1 cellular context compared by ENCODE assay signal in the genomic region with DNA sequence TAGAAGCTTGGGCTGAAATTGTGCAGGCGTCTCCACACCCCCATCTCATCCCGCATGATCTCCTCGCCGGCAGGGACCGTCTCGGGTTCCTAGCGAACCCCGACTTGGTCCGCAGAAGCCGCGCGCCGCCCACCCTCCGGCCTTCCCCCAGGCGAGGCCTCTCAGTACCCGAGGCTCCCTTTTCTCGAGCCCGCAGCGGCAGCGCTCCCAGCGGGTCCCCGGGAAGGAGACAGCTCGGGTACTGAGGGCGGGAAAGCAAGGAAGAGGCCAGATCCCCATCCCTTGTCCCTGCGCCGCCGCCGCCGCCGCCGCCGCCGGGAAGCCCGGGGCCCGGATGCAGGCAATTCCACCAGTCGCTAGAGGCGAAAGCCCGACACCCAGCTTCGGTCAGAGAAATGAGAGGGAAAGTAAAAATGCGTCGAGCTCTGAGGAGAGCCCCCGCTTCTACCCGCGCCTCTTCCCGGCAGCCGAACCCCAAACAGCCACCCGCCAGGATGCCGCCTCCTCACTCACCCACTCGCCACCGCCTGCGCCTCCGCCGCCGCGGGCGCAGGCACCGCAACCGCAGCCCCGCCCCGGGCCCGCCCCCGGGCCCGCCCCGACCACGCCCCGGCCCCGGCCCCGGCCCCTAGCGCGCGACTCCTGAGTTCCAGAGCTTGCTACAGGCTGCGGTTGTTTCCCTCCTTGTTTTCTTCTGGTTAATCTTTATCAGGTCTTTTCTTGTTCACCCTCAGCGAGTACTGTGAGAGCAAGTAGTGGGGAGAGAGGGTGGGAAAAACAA.
TF ChIP-seq lines count a peak whose summit lies in the region.

A gene with protein sequence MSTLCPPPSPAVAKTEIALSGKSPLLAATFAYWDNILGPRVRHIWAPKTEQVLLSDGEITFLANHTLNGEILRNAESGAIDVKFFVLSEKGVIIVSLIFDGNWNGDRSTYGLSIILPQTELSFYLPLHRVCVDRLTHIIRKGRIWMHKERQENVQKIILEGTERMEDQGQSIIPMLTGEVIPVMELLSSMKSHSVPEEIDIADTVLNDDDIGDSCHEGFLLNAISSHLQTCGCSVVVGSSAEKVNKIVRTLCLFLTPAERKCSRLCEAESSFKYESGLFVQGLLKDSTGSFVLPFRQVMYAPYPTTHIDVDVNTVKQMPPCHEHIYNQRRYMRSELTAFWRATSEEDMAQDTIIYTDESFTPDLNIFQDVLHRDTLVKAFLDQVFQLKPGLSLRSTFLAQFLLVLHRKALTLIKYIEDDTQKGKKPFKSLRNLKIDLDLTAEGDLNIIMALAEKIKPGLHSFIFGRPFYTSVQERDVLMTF (minus strand): TSS at position 564 of the 781 bp plus-strand sequence. CDS start 6,361 bp downstream, outside the sequence.

TF ChIP-seq in HepG2, 621 proteins besides CTCF, POLR2A, EP300 and RAD21 (continued from another document and continues in another):
- TF ChIP-seq, protein P1, sequence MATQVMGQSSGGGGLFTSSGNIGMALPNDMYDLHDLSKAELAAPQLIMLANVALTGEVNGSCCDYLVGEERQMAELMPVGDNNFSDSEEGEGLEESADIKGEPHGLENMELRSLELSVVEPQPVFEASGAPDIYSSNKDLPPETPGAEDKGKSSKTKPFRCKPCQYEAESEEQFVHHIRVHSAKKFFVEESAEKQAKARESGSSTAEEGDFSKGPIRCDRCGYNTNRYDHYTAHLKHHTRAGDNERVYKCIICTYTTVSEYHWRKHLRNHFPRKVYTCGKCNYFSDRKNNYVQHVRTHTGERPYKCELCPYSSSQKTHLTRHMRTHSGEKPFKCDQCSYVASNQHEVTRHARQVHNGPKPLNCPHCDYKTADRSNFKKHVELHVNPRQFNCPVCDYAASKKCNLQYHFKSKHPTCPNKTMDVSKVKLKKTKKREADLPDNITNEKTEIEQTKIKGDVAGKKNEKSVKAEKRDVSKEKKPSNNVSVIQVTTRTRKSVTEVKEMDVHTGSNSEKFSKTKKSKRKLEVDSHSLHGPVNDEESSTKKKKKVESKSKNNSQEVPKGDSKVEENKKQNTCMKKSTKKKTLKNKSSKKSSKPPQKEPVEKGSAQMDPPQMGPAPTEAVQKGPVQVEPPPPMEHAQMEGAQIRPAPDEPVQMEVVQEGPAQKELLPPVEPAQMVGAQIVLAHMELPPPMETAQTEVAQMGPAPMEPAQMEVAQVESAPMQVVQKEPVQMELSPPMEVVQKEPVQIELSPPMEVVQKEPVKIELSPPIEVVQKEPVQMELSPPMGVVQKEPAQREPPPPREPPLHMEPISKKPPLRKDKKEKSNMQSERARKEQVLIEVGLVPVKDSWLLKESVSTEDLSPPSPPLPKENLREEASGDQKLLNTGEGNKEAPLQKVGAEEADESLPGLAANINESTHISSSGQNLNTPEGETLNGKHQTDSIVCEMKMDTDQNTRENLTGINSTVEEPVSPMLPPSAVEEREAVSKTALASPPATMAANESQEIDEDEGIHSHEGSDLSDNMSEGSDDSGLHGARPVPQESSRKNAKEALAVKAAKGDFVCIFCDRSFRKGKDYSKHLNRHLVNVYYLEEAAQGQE (IDR thresholded peaks at IDR 0.05; ENCODE audit: borderline replicate concordance in 1 of 2, low read depth in 1 of 2, low read length in 2 of 2) = peak in 1 of 2 experiments; percentile 16; a peak in 1 of 4 replicates
- no peak; the same call in 1 of the 2 replicates for TF ChIP-seq TAF1 (CRISPR knock-in tag; IDR thresholded peaks at IDR 0.05)
- TF ChIP-seq FOXK2 (IDR thresholded peaks at IDR 0.05) = 0 out of 2 replicates have a peak, but pooled peaks have one; percentile 46
- TF ChIP-seq, protein P2, sequence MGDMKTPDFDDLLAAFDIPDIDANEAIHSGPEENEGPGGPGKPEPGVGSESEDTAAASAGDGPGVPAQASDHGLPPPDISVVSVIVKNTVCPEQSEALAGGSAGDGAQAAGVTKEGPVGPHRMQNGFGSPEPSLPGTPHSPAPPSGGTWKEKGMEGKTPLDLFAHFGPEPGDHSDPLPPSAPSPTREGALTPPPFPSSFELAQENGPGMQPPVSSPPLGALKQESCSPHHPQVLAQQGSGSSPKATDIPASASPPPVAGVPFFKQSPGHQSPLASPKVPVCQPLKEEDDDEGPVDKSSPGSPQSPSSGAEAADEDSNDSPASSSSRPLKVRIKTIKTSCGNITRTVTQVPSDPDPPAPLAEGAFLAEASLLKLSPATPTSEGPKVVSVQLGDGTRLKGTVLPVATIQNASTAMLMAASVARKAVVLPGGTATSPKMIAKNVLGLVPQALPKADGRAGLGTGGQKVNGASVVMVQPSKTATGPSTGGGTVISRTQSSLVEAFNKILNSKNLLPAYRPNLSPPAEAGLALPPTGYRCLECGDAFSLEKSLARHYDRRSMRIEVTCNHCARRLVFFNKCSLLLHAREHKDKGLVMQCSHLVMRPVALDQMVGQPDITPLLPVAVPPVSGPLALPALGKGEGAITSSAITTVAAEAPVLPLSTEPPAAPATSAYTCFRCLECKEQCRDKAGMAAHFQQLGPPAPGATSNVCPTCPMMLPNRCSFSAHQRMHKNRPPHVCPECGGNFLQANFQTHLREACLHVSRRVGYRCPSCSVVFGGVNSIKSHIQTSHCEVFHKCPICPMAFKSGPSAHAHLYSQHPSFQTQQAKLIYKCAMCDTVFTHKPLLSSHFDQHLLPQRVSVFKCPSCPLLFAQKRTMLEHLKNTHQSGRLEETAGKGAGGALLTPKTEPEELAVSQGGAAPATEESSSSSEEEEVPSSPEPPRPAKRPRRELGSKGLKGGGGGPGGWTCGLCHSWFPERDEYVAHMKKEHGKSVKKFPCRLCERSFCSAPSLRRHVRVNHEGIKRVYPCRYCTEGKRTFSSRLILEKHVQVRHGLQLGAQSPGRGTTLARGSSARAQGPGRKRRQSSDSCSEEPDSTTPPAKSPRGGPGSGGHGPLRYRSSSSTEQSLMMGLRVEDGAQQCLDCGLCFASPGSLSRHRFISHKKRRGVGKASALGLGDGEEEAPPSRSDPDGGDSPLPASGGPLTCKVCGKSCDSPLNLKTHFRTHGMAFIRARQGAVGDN (CRISPR knock-in tag; IDR thresholded peaks at IDR 0.05) = peak; percentile 62; the same call in 1 of the 2 replicates
- TF ChIP-seq KDM5A (IDR thresholded peaks at IDR 0.05; ENCODE audit: borderline replicate concordance, low read length) = 0 out of 2 replicates have a peak, but pooled peaks have one; percentile 39
- 0 out of 2 replicates have a peak, but pooled peaks have one; percentile 33 for TF ChIP-seq ZSCAN25 (CRISPR knock-in tag; IDR thresholded peaks at IDR 0.05)
- 0 out of 2 replicates have a peak, but pooled peaks have one; percentile 5 for TF ChIP-seq KDM3A (CRISPR knock-in tag; IDR thresholded peaks at IDR 0.05; ENCODE audit: low read depth)
- TF ChIP-seq SP2 (CRISPR knock-in tag; IDR thresholded peaks at IDR 0.05) = 0 out of 2 replicates have a peak, but pooled peaks have one; percentile 17
- TF ChIP-seq CREB1 (IDR thresholded peaks at IDR 0.05) = no peak
- no peak for TF ChIP-seq CREB1 (CRISPR knock-in tag; IDR thresholded peaks at IDR 0.05)
- TF ChIP-seq ZEB1 (IDR thresholded peaks at IDR 0.05; ENCODE audit: insufficient replicate concordance, low read depth) = peak; percentile 14
- TF ChIP-seq AGO2 (optimal IDR thresholded peaks at IDR 0.05; ENCODE audit: low read depth, low read length) = peak; percentile 47
- TF ChIP-seq REXO4 (CRISPR knock-in tag; IDR thresholded peaks at IDR 0.05; ENCODE audit: borderline replicate concordance) = no peak
- 0 out of 2 replicates have a peak, but pooled peaks have one; percentile 9 for TF ChIP-seq MAF1 (CRISPR knock-in tag; IDR thresholded peaks at IDR 0.05; ENCODE audit: borderline replicate concordance)
- 0 out of 2 replicates have a peak, but pooled peaks have one; percentile 32 for TF ChIP-seq ZNF891 (CRISPR knock-in tag; IDR thresholded peaks at IDR 0.05)
- peak; percentile 28; the same call in 1 of the 2 replicates for TF ChIP-seq SALL1 (CRISPR knock-in tag; IDR thresholded peaks at IDR 0.05)
- TF ChIP-seq, protein P3, sequence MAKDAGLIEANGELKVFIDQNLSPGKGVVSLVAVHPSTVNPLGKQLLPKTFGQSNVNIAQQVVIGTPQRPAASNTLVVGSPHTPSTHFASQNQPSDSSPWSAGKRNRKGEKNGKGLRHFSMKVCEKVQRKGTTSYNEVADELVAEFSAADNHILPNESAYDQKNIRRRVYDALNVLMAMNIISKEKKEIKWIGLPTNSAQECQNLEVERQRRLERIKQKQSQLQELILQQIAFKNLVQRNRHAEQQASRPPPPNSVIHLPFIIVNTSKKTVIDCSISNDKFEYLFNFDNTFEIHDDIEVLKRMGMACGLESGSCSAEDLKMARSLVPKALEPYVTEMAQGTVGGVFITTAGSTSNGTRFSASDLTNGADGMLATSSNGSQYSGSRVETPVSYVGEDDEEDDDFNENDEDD (CRISPR knock-in tag; IDR thresholded peaks at IDR 0.05; ENCODE audit: borderline replicate concordance) = peak; percentile 48; the same call in 1 of the 2 replicates
- peak; percentile 67; the same call in 1 of the 2 replicates for TF ChIP-seq RBFOX2 (IDR thresholded peaks at IDR 0.05; ENCODE audit: low read depth, low read length)
- 0 out of 2 replicates have a peak, but pooled peaks have one; percentile 11 for TF ChIP-seq NAIF1 (CRISPR knock-in tag; IDR thresholded peaks at IDR 0.05; ENCODE audit: borderline replicate concordance)
- TF ChIP-seq, protein P4, sequence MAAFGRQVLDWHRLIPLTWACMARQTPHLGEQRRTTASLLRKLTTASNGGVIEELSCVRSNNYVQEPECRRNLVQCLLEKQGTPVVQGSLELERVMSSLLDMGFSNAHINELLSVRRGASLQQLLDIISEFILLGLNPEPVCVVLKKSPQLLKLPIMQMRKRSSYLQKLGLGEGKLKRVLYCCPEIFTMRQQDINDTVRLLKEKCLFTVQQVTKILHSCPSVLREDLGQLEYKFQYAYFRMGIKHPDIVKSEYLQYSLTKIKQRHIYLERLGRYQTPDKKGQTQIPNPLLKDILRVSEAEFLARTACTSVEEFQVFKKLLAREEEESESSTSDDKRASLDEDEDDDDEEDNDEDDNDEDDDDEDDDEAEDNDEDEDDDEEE (CRISPR knock-in tag; IDR thresholded peaks at IDR 0.05) = 0 out of 2 replicates have a peak, but pooled peaks have one; percentile 52
- TF ChIP-seq SOX6 (IDR thresholded peaks at IDR 0.05) = no peak
- 0 out of 2 replicates have a peak, but pooled peaks have one; percentile 17 for TF ChIP-seq SOX6 (CRISPR knock-in tag; IDR thresholded peaks at IDR 0.05)
- TF ChIP-seq ZNF543 (CRISPR knock-in tag; IDR thresholded peaks at IDR 0.05) = no peak
- no peak for TF ChIP-seq SRSF9 (IDR thresholded peaks at IDR 0.05; ENCODE audit: borderline replicate concordance, insufficient read depth, low read depth, low read length, poor library complexity, severe bottlenecking)
- TF ChIP-seq, protein P5, sequence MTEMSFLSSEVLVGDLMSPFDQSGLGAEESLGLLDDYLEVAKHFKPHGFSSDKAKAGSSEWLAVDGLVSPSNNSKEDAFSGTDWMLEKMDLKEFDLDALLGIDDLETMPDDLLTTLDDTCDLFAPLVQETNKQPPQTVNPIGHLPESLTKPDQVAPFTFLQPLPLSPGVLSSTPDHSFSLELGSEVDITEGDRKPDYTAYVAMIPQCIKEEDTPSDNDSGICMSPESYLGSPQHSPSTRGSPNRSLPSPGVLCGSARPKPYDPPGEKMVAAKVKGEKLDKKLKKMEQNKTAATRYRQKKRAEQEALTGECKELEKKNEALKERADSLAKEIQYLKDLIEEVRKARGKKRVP (CRISPR knock-in tag; IDR thresholded peaks at IDR 0.05) = peak in 1 of 2 experiments; percentile 44; a peak in 1 of 4 replicates
- 0 out of 2 replicates have a peak, but pooled peaks have one; percentile 34 for TF ChIP-seq ZNF878 (CRISPR knock-in tag; IDR thresholded peaks at IDR 0.05)
- 0 out of 2 replicates have a peak, but pooled peaks have one; percentile 26 for TF ChIP-seq ZNF572 (CRISPR knock-in tag; IDR thresholded peaks at IDR 0.05)
- peak; percentile 52; the same call in 1 of the 2 replicates for TF ChIP-seq POLR2AphosphoS5 (IDR thresholded peaks at IDR 0.05; ENCODE audit: low read depth, low read length)
- no peak for TF ChIP-seq MXI1 (IDR thresholded peaks at IDR 0.05; ENCODE audit: borderline replicate concordance, low read depth, low read length)
- TF ChIP-seq NR2F6 (IDR thresholded peaks at IDR 0.05) = no peak
- no peak for TF ChIP-seq NR2F6 (CRISPR knock-in tag; IDR thresholded peaks at IDR 0.05)
- no peak for TF ChIP-seq ZSCAN29 (CRISPR knock-in tag; conservative IDR thresholded peaks at IDR 0.05)
- peak; percentile 49; the same call in 1 of the 2 replicates for TF ChIP-seq ZNF317 (CRISPR knock-in tag; IDR thresholded peaks at IDR 0.05)
- TF ChIP-seq KDM5B (CRISPR knock-in tag; IDR thresholded peaks at IDR 0.05; ENCODE audit: borderline replicate concordance) = peak; percentile 39; the same call in 1 of the 2 replicates
- TF ChIP-seq ZNF441 (CRISPR knock-in tag; IDR thresholded peaks at IDR 0.05; ENCODE audit: borderline replicate concordance) = peak; percentile 17; the same call in 1 of the 2 replicates
- peak; percentile 33; the same call in 1 of the 2 replicates for TF ChIP-seq ZFY (CRISPR knock-in tag; IDR thresholded peaks at IDR 0.05)
- TF ChIP-seq HNRNPLL (IDR thresholded peaks at IDR 0.05; ENCODE audit: low read depth, low read length, poor library complexity, severe bottlenecking) = peak; percentile 97
- TF ChIP-seq PHF8 (CRISPR knock-in tag; IDR thresholded peaks at IDR 0.05) = peak; percentile 49
- TF ChIP-seq GABPB1 (CRISPR knock-in tag; IDR thresholded peaks at IDR 0.05) = peak; percentile 48; the same call in 1 of the 2 replicates
- TF ChIP-seq ZSCAN21 (CRISPR knock-in tag; IDR thresholded peaks at IDR 0.05; ENCODE audit: borderline replicate concordance) = peak; percentile 42; the same call in 1 of the 2 replicates
- TF ChIP-seq, protein P6, sequence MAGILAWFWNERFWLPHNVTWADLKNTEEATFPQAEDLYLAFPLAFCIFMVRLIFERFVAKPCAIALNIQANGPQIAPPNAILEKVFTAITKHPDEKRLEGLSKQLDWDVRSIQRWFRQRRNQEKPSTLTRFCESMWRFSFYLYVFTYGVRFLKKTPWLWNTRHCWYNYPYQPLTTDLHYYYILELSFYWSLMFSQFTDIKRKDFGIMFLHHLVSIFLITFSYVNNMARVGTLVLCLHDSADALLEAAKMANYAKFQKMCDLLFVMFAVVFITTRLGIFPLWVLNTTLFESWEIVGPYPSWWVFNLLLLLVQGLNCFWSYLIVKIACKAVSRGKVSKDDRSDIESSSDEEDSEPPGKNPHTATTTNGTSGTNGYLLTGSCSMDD (CRISPR knock-in tag; IDR thresholded peaks at IDR 0.05) = no peak
